8 cellular contexts compared by ENCODE assay signal in the genomic region with DNA sequence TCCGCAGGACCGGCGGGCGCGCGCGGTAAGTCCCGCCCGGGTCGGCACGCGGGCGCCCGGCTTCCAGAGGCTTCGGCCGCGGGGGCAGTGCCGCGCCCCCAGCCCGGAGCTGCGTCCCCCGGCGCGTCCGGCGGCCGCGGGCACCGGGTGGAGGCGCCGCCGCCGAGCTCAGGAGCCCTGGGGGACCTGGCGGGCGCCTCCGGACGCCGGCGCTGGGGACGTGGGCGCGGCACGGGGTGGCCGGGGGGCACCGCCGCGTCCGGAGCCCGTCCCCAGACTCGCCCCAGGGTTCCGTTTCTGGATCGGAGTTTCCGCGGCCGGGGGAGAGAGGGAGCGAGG. TPM values are rescaled to one million over a fixed set of nuclear protein-coding genes. Genes with fewer than 3 reads are reported as not detected.
A peak's percentile ranks its signal among the peaks of the same experiment; 100 is the strongest.
DNase-seq lines count a peak whose midpoint lies in the region; ATAC-seq and TF ChIP-seq lines count a peak whose summit lies in the region.

No MANE protein-coding gene starts in this region.

- H3K4me3 Mint-ChIP-seq in T-cell = peak overlapping the region; percentile 85 to 97 (median 96)
- H3K4me3 Mint-ChIP-seq in stimulated activated effector memory CD8-positive, alpha-beta T cell treated with anti-CD3 and anti-CD28 coated beads, Interleukin-12 subunit alpha, Interleukin-12 subunit beta, amount 100 ng/mL, for 72 hours = peak overlapping the region; percentile 88

- H3K36me3 Mint-ChIP-seq in T-cell = no peaks in the 10 kb centered on the region
- no peaks in the 10 kb centered on the region for H3K36me3 Mint-ChIP-seq in stimulated activated effector memory CD8-positive, alpha-beta T cell treated with anti-CD3 and anti-CD28 coated beads, Interleukin-12 subunit alpha, Interleukin-12 subunit beta, amount 100 ng/mL, for 72 hours

- no peaks in the 10 kb centered on the region for H3K9me3 Mint-ChIP-seq in T-cell
- no peaks in the 10 kb centered on the region for H3K9me3 Mint-ChIP-seq in stimulated activated effector memory CD8-positive, alpha-beta T cell treated with anti-CD3 and anti-CD28 coated beads, Interleukin-12 subunit alpha, Interleukin-12 subunit beta, amount 100 ng/mL, for 72 hours

- H3K4me1 Mint-ChIP-seq in T-cell = peaks cover 26 to 40% (median 27%) of the 10 kb centered on the region in 3 donors
- H3K4me1 Mint-ChIP-seq in stimulated activated effector memory CD8-positive, alpha-beta T cell treated with anti-CD3 and anti-CD28 coated beads, Interleukin-12 subunit alpha, Interleukin-12 subunit beta, amount 100 ng/mL, for 72 hours = peaks cover 31% of the 10 kb centered on the region

- peaks cover 12 to 13% of the 10 kb centered on the region in 2 donors for H3K27me3 Mint-ChIP-seq in T-cell

- ATAC-seq in T-cell (replicated peaks in 1 of 4) (peak in 3 of 4 experiments; percentile 6 to 18 (median 10)), left cardiac atrium (peak in 1 of 2 donors; percentile 4), GM18861 (IDR thresholded peaks at IDR 0.05; ENCODE audit: unreplicated experiment) (no peak), HG02870 (IDR thresholded peaks at IDR 0.05; ENCODE audit: unreplicated experiment) (no peak)
- ATAC-seq in stimulated activated effector memory CD8-positive, alpha-beta T cell treated with anti-CD3 and anti-CD28 coated beads, Interleukin-12 subunit alpha, Interleukin-12 subunit beta, amount 100 ng/mL, for 72 hours = peak; percentile 29

- TF ChIP-seq CTCF in GM20000 (IDR thresholded peaks at IDR 0.05; ENCODE audit: extremely low read depth, missing control alignments) = no peak

- CTCF ChIA-PET in T-cell (lab: Charles Lee) = interaction anchor here in 1 of 2 donors (0.9 kb wide), 1 partner anchor 10 kb away, joined by 3 read pairs; no protein-coding TSS in a partner anchor

- POLR2A ChIA-PET in T-cell (lab: Charles Lee) = interaction anchor here in 1 of 2 donors (1.1 kb wide), 1 partner anchor 46 kb away, joined by 3 read pairs; no protein-coding TSS in a partner anchor

- intact Hi-C loops in left cardiac atrium (cut with DNase I) = no loop called here

- no peak overlapping the region for H3K27ac Mint-ChIP-seq in T-cell
- H3K27ac Mint-ChIP-seq in stimulated activated effector memory CD8-positive, alpha-beta T cell treated with anti-CD3 and anti-CD28 coated beads, Interleukin-12 subunit alpha, Interleukin-12 subunit beta, amount 100 ng/mL, for 72 hours = peak overlapping the region; percentile 88

- peak; percentile 77 for DNase-seq in GM20000 (ENCODE audit: low spot score)
- DNase-seq in T-cell = no peak
- DNase-seq in left cardiac atrium = peak; percentile 17
- DNase-seq in stimulated activated effector memory CD8-positive, alpha-beta T cell treated with anti-CD3 and anti-CD28 coated beads, Interleukin-12 subunit alpha, Interleukin-12 subunit beta, amount 100 ng/mL, for 72 hours (ENCODE audit: low spot score in 2 of 2) = no peak
- DNase-seq in OCI-M2 (lab: John Stamatoyannopoulos, UW; ENCODE audit: unreplicated experiment) = no peak
- no peak for DNase-seq in NCI-H345 treated with DMSO at 0.1 percent for 48 hours (lab: John Stamatoyannopoulos, UW; ENCODE audit: unreplicated experiment)

RNA-seq across cellular contexts. Expression of a gene that starts 0.3 kb away (rescaled TPM):
- total RNA-seq in T-cell (10 to 100 TPM; 11.4 to 38.1 (median 13.7) TPM), left cardiac atrium (10 to 100 TPM; 53.0 to 63.7 TPM)

RNA-seq across cellular contexts. Expression of a gene that starts 20.3 kb away (rescaled TPM):
- under 1 TPM; 0.16 to 0.90 (median 0.19) TPM for total RNA-seq in T-cell
- total RNA-seq in left cardiac atrium = not detected

Comparison
In these comparisons a context has a peak if more than half of its experiments do, and no peak if none do; other contexts are left out.
1. DNase-seq: peak in GM20000 (single experiment) and left cardiac atrium (single experiment); none in T-cell (0 of 34), stimulated activated effector memory CD8-positive, alpha-beta T cell treated with anti-CD3 and anti-CD28 coated beads, Interleukin-12 subunit alpha, Interleukin-12 subunit beta, amount 100 ng/mL, for 72 hours (0 of 2), OCI-M2 (single experiment) and NCI-H345 treated with DMSO at 0.1 percent for 48 hours (single experiment).
2. ATAC-seq: peak in T-cell (3 of 4) and stimulated activated effector memory CD8-positive, alpha-beta T cell treated with anti-CD3 and anti-CD28 coated beads, Interleukin-12 subunit alpha, Interleukin-12 subunit beta, amount 100 ng/mL, for 72 hours (single experiment); none in GM18861 (single experiment) and HG02870 (single experiment).